ENCODE assay signal across 15 cellular contexts in the genomic region with DNA sequence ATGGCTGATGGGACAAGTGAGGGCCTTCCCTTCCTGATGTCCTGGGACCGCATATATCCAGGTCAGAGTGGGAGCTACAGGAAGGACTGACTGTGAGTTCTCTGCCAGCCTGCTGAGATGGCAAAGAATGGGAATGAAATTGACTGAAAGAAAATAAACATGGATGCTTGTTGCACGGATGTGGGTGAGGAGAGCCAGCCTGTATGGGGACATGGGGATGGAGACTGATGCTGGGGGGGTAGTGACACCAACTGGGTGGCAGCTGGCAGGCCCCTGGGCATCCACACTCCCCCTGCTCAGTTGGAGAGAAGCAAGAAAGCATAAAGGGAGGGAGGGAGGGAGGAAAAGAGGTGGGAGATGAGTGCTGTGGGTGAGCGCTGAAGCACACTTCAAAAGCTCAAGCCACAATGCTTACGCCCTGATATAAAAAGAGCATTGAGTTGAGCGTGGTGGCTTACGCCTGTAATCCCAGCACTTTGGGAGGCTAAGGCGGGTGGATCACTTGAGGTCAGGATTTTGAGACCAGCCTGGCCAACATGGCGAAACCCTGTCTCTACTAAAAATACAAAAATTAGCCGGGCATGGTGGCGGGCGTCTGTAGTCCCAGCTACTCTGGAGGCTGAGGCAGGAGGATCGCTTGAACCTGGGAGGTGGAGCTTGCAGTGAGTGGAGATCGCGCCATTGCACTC. TPM values are rescaled to one million over a fixed set of nuclear protein-coding genes. Genes with fewer than 3 reads are reported as not detected.
DNase-seq lines count a peak whose midpoint lies in the region; ATAC-seq and TF ChIP-seq lines count a peak whose summit lies in the region.
"Not testable (repeated sequence)": the region's sequence is repeated elsewhere in the genome, so short reads cannot be mapped to it uniquely, and the experiment has no call there.
"Had no signal": no experiment of that assay in that cellular context is flagged by ENCODE, and none has a peak within 500 bp of the region (broad histone marks: within the 10 kb centered on the region; RNA-seq: fewer than 3 reads in every experiment).

No MANE protein-coding gene starts in this region.

- not testable (repeated sequence) for H3K27me3 ChIP-seq in CD8-positive, alpha-beta memory T cell (ENCODE audit: insufficient read depth, low read length, poor library complexity, severe bottlenecking); transverse colon

- not testable (repeated sequence) for TF ChIP-seq POLR2A in transverse colon (IDR thresholded peaks at IDR 0.05)

- intact Hi-C loops in dendritic cell treated with granulocyte-macrophage colony-stimulating factor and Interleukin-4, amounts not matched to agents 40 ng/mL and 50 ng/mL, for 4 days (cut with micrococcal nuclease); left ventricle myocardium superior (cut with micrococcal nuclease); transverse colon (cut with DNase I; ENCODE audit: low total_unique reads): not testable (repeated sequence)

- not testable (repeated sequence) for TF ChIP-seq EP300 in transverse colon (IDR thresholded peaks at IDR 0.05; ENCODE audit: low read depth)

- not testable (repeated sequence) for TF ChIP-seq CTCF in nephron progenitor cell (IDR thresholded peaks at IDR 0.05); transverse colon (IDR thresholded peaks at IDR 0.05)

- H3K4me1 Mint-ChIP-seq in CD8-positive, alpha-beta memory T cell; T-helper 17 cell: not testable (repeated sequence)
- peaks cover 62% of the 10 kb centered on the region for H3K4me1 Mint-ChIP-seq in dendritic cell treated with granulocyte-macrophage colony-stimulating factor and Interleukin-4, amounts not matched to agents 40 ng/mL and 50 ng/mL, for 4 days (ENCODE audit: low read depth)
- H3K4me1 Mint-ChIP-seq in nephron progenitor cell: peaks cover 39% of the 10 kb centered on the region

- H3K9me3 ChIP-seq in CD8-positive, alpha-beta memory T cell (ENCODE audit: low read length); T-helper 17 cell (ENCODE audit: control insufficient read depth, low read length, poor library complexity, severe bottlenecking); transverse colon: not testable (repeated sequence)

- not testable (repeated sequence) for DNase-seq in CD8-positive, alpha-beta memory T cell; T-helper 17 cell; nephron progenitor cell
- DNase-seq in M059J (ENCODE audit: low read depth): peak; percentile 25
- DNase-seq in NCI-H510A treated with DMSO at 0.1 percent for 48 hours (lab: John Stamatoyannopoulos, UW): peak; percentile 49
- peak; percentile 10 for DNase-seq in left ventricle myocardium superior
- DNase-seq in transverse colon: peak; percentile 7

- H3K36me3 ChIP-seq in CD8-positive, alpha-beta memory T cell (ENCODE audit: insufficient read depth, low read length); transverse colon: not testable (repeated sequence)

- POLR2A ChIA-PET in CD8-positive, alpha-beta memory T cell (lab: Charles Lee): not testable (repeated sequence)

- not testable (repeated sequence) for H3K36me3 Mint-ChIP-seq in CD8-positive, alpha-beta memory T cell; T-helper 17 cell (ENCODE audit: low read depth); dendritic cell treated with granulocyte-macrophage colony-stimulating factor and Interleukin-4, amounts not matched to agents 40 ng/mL and 50 ng/mL, for 4 days (ENCODE audit: low read depth); nephron progenitor cell (ENCODE audit: low read depth)

- in situ Hi-C loops in transverse colon (cut with MboI; ENCODE audit: low pct_ligation_motif_present in 1 of 4, low pct_unique_long_range_greater_than_20kb in 1 of 4, low sequenced_read_pairs in 3 of 4): not testable (repeated sequence)

- not testable (repeated sequence) for H3K4me1 ChIP-seq in CD8-positive, alpha-beta memory T cell (ENCODE audit: insufficient read depth, low read length)
- H3K4me1 ChIP-seq in transverse colon: peaks cover 10 to 49% (median 33%) of the 10 kb centered on the region in 4 donors

- not testable (repeated sequence) for H3K4me3 Mint-ChIP-seq in CD8-positive, alpha-beta memory T cell; T-helper 17 cell; dendritic cell treated with granulocyte-macrophage colony-stimulating factor and Interleukin-4, amounts not matched to agents 40 ng/mL and 50 ng/mL, for 4 days
- peak overlapping the region; percentile 0 for H3K4me3 Mint-ChIP-seq in nephron progenitor cell

- not testable (repeated sequence) for H3K4me3 ChIP-seq in CD8-positive, alpha-beta memory T cell (ENCODE audit: low read length); transverse colon

- CTCF ChIA-PET in CD8-positive, alpha-beta memory T cell (lab: Charles Lee): interaction anchor here (1.8 kb wide), 1 partner anchor 33 kb away, joined by 5 read pairs; no protein-coding TSS in a partner anchor

- ATAC-seq in T-helper 17 cell, left ventricle myocardium superior: not testable (repeated sequence)

- WGBS in transverse colon (ENCODE audit: low coverage in 1 of 2), 2 donors: 76 to 94% methylated on average over 4 to 14 of the region's 14 CpGs

- peak overlapping the region; percentile 43 for H3K27ac ChIP-seq in CD8-positive, alpha-beta memory T cell (ENCODE audit: low read depth, low read length)
- H3K27ac ChIP-seq in transverse colon: peak overlapping the region; percentile 84 to 95 (median 90)

- peak overlapping the region in 1 of 8 donors; percentile 61 for H3K27ac Mint-ChIP-seq in CD8-positive, alpha-beta memory T cell
- H3K27ac Mint-ChIP-seq in T-helper 17 cell: peak overlapping the region; percentile 1
- peak overlapping the region; percentile 72 for H3K27ac Mint-ChIP-seq in dendritic cell treated with granulocyte-macrophage colony-stimulating factor and Interleukin-4, amounts not matched to agents 40 ng/mL and 50 ng/mL, for 4 days
- not testable (repeated sequence) for H3K27ac Mint-ChIP-seq in nephron progenitor cell

- H3K27me3 Mint-ChIP-seq in CD8-positive, alpha-beta memory T cell: peaks cover 8 to 33% of the 10 kb centered on the region in 2 donors
- H3K27me3 Mint-ChIP-seq in T-helper 17 cell: peaks cover 17% of the 10 kb centered on the region
- peaks cover 38% of the 10 kb centered on the region for H3K27me3 Mint-ChIP-seq in dendritic cell treated with granulocyte-macrophage colony-stimulating factor and Interleukin-4, amounts not matched to agents 40 ng/mL and 50 ng/mL, for 4 days
- H3K27me3 Mint-ChIP-seq in nephron progenitor cell (ENCODE audit: low read depth, poor library complexity): not testable (repeated sequence)

- H3K9me3 Mint-ChIP-seq in CD8-positive, alpha-beta memory T cell; dendritic cell treated with granulocyte-macrophage colony-stimulating factor and Interleukin-4, amounts not matched to agents 40 ng/mL and 50 ng/mL, for 4 days; nephron progenitor cell: not testable (repeated sequence)

RNA-seq across cellular contexts. Expression of a gene that starts 9.1 kb away (rescaled TPM):
- total RNA-seq in CD8-positive, alpha-beta memory T cell: under 1 TPM in 1 of 2 experiments, not detected in 1; 0.15 TPM
- polyA plus RNA-seq in CD8-positive, alpha-beta memory T cell: not detected
- total RNA-seq in M059J (2014; rRNA removed; shearing (Covaris generic)): 0.62 and 1.1 TPM in 2 replicates
- total RNA-seq in T-helper 17 cell (under 1 TPM; 0.17 to 0.23 TPM), left ventricle myocardium superior (not detected), transverse colon (1,000 to 10,000 TPM in 1 of 4 donors, 100 to 1,000 TPM in 3; 555 to 1,122 (median 815) TPM)
- total RNA-seq: Right ventricle myocardium inferior had no signal
- polyA plus RNA-seq: right cardiac atrium had no signal

RNA-seq across cellular contexts. Expression of a gene that starts 20.6 kb away (rescaled TPM):
- total RNA-seq in CD8-positive, alpha-beta memory T cell: not detected
- polyA plus RNA-seq in CD8-positive, alpha-beta memory T cell: not detected
- total RNA-seq in M059J (2014; rRNA removed; shearing (Covaris generic)): 1.7 and 1.9 TPM in 2 replicates
- total RNA-seq in T-helper 17 cell (under 1 TPM; 0.73 to 0.85 TPM), left ventricle myocardium superior (0.27 TPM), transverse colon (10 to 100 TPM in 1 of 4 donors, 1 to 10 TPM in 3; 2.6 to 29.5 (median 5.1) TPM)

RNA-seq across cellular contexts. Expression of a gene that starts 39.2 kb away (rescaled TPM):
- not detected for total RNA-seq in CD8-positive, alpha-beta memory T cell
- not detected for polyA plus RNA-seq in CD8-positive, alpha-beta memory T cell
- total RNA-seq in M059J (2014; rRNA removed; shearing (Covaris generic)): 0.17 and 0.32 TPM in 2 replicates
- total RNA-seq in T-helper 17 cell (not detected), left ventricle myocardium superior (not detected), transverse colon (not detected)
- total RNA-seq: activated CD4-positive, alpha-beta memory T cell treated with anti-CD3 and anti-CD28 coated beads for 36 hours; activated T-cell treated with anti-CD3 and anti-CD28 coated beads, Interleukin-2, amount 50 U/mL, for 72 hours; gastroesophageal sphincter; H9; posterior vena cava; right cardiac atrium; Right ventricle myocardium inferior had no signal
- polyA plus RNA-seq: right cardiac atrium had no signal

RNA-seq across cellular contexts. Expression of a gene that starts 51.7 kb away (rescaled TPM):
- total RNA-seq in CD8-positive, alpha-beta memory T cell: not detected
- polyA plus RNA-seq in CD8-positive, alpha-beta memory T cell: not detected
- not detected in 2 replicates for total RNA-seq in M059J (2014; rRNA removed; shearing (Covaris generic))
- total RNA-seq in T-helper 17 cell: not detected
- not detected for total RNA-seq in left ventricle myocardium superior
- total RNA-seq in transverse colon: 1,000 to 10,000 TPM in 3 of 4 donors, 100 to 1,000 TPM in 1; 672 to 1,662 (median 1,512) TPM
- total RNA-seq: activated CD4-positive, alpha-beta memory T cell treated with anti-CD3 and anti-CD28 coated beads for 36 hours; activated T-cell treated with anti-CD3 and anti-CD28 coated beads, Interleukin-2, amount 50 U/mL, for 72 hours; posterior vena cava; right cardiac atrium; Right ventricle myocardium inferior had no signal
- polyA plus RNA-seq: right cardiac atrium had no signal

Comparison
In these comparisons a context has a peak if more than half of its experiments do, and no peak if none do; other contexts are left out.
1. RNA of a gene that starts 9.1 kb away (total RNA-seq): 555 to 1,122 TPM in transverse colon; 0.62 to 1.1 TPM in M059J, 0.17 to 0.23 TPM in T-helper 17 cell, 0.15 TPM in CD8-positive, alpha-beta memory T cell and not detected in left ventricle myocardium superior (single experiment); every median in the first group is over 100 times any median in the second.